8 cellular contexts compared by ENCODE assay signal in the genomic region with DNA sequence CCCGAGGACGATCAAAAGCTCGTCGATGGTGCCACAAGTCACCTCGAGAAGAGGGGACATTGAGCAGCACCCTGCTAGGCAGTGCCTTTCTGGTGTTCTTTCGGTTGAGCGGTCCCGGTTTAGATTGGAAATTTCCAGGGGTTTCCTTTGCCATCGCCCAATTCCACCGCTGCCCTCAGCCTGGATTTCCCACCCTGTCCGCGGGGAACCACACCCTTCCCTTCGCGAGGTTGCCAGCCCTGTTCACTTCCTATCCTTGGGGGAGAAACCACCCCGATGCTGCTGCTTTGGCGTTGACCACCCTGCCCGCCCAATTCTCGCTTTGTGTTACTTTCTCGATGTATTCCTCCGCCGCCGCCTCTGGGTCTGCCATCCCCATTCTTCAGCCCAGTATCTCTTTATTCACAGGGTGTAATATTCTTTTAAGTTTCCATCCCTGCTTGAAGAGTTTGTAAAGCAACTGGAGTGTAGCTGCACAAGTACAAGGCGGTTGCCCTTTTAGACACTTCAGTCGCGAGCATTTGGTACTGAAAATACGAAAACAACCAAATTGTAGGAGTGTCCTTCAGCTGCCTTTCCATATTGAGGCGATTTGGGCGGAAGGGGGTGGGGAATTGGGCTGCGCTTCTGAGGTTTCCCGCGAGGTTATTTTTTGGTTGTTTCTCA. TPM values are rescaled to one million over a fixed set of nuclear protein-coding genes. Genes with fewer than 3 reads are reported as not detected.
DNase-seq lines count a peak whose midpoint lies in the region; ATAC-seq and TF ChIP-seq lines count a peak whose summit lies in the region.

No MANE protein-coding gene starts in this region.

- peak; percentile 36 for ATAC-seq in activated CD8-positive, alpha-beta memory T cell treated with anti-CD3 and anti-CD28 coated beads, Interleukin-2, amount 10 ng/mL, durations not matched to agents 7 days and 5 days

- H3K36me3 ChIP-seq in stomach smooth muscle (ENCODE audit: control insufficient read depth in 2 of 2, insufficient read depth in 2 of 2, low read length in 2 of 2) = peaks cover 0 to 4% of the 10 kb centered on the region in 2 donors

- TF ChIP-seq CTCF in endothelial cell (IDR thresholded peaks at IDR 0.05; ENCODE audit: unreplicated experiment) = no peak

- H3K9ac ChIP-seq in stomach smooth muscle (ENCODE audit: low read length in 2 of 2) = peak overlapping the region; percentile 86 to 96

- H3K9me3 Mint-ChIP-seq in activated CD8-positive, alpha-beta memory T cell treated with anti-CD3 and anti-CD28 coated beads, Interleukin-2, amount 10 ng/mL, durations not matched to agents 7 days and 5 days (ENCODE audit: low read depth) = no peaks in the 10 kb centered on the region
- no peaks in the 10 kb centered on the region for H3K9me3 Mint-ChIP-seq in endothelial cell (ENCODE audit: unreplicated experiment)

- H3K4me3 ChIP-seq in mononuclear cell (ENCODE audit: low read length) (peak overlapping the region; percentile 99), stomach smooth muscle (ENCODE audit: low read length in 2 of 2) (peak overlapping the region; percentile 91 to 93)

- peak overlapping the region; percentile 85 for H3K27ac ChIP-seq in stomach smooth muscle (ENCODE audit: low read length)

- CTCF ChIA-PET in activated CD8-positive, alpha-beta memory T cell treated with anti-CD3 and anti-CD28 coated beads, Interleukin-2, amount 10 ng/mL, durations not matched to agents 7 days and 5 days (lab: Charles Lee) = interaction anchor here (0.6 to 3.0 kb wide), 5 partner anchors 9 to 103 kb away, joined by 3 to 8 read pairs (median 3); no protein-coding TSS in a partner anchor

- DNase-seq in NCI-H187 (lab: John Stamatoyannopoulos, UW) (peak; percentile 12 to 35), NCI-H187 treated with DMSO at 0.1 percent for 48 hours (lab: John Stamatoyannopoulos, UW) (no peak), NCI-H460 (ENCODE audit: extremely low read depth, low read depth) (peak; percentile 26), endothelial cell (ENCODE audit: low spot score) (peak; percentile 35), GDM1 (lab: John Stamatoyannopoulos, UW) (no peak)
- peak; percentile 83 for DNase-seq in activated CD8-positive, alpha-beta memory T cell treated with anti-CD3 and anti-CD28 coated beads, Interleukin-2, amount 10 ng/mL, durations not matched to agents 7 days and 5 days

- peak overlapping the region; percentile 97 for H3K27ac Mint-ChIP-seq in activated CD8-positive, alpha-beta memory T cell treated with anti-CD3 and anti-CD28 coated beads, Interleukin-2, amount 10 ng/mL, durations not matched to agents 7 days and 5 days
- H3K27ac Mint-ChIP-seq in endothelial cell (ENCODE audit: unreplicated experiment) = peak overlapping the region; percentile 95

- H3K4me3 Mint-ChIP-seq in activated CD8-positive, alpha-beta memory T cell treated with anti-CD3 and anti-CD28 coated beads, Interleukin-2, amount 10 ng/mL, durations not matched to agents 7 days and 5 days = peak overlapping the region; percentile 92
- peak overlapping the region; percentile 99 for H3K4me3 Mint-ChIP-seq in endothelial cell (ENCODE audit: unreplicated experiment)

- H3K27me3 ChIP-seq in mononuclear cell (ENCODE audit: insufficient read depth, low read length) (no peaks in the 10 kb centered on the region), stomach smooth muscle (ENCODE audit: control insufficient read depth in 1 of 2, insufficient read depth in 2 of 2, low read length in 2 of 2) (peaks cover 0 to 4% of the 10 kb centered on the region in 2 donors)

- H3K4me1 ChIP-seq in mononuclear cell (ENCODE audit: insufficient read depth, low read length) (peaks cover 34% of the 10 kb centered on the region), stomach smooth muscle (ENCODE audit: control insufficient read depth, insufficient read depth, low read length) (no peaks in the 10 kb centered on the region)

- no peaks in the 10 kb centered on the region for H3K9me3 ChIP-seq in mononuclear cell (ENCODE audit: low read depth, low read length)
- no peaks in the 10 kb centered on the region for H3K9me3 ChIP-seq in stomach smooth muscle (ENCODE audit: control insufficient read depth in 2 of 2, low read length in 2 of 2)

- H3K27me3 Mint-ChIP-seq in activated CD8-positive, alpha-beta memory T cell treated with anti-CD3 and anti-CD28 coated beads, Interleukin-2, amount 10 ng/mL, durations not matched to agents 7 days and 5 days = no peaks in the 10 kb centered on the region
- H3K27me3 Mint-ChIP-seq in endothelial cell (ENCODE audit: unreplicated experiment) = peaks cover 3% of the 10 kb centered on the region

- H3K4me1 Mint-ChIP-seq in activated CD8-positive, alpha-beta memory T cell treated with anti-CD3 and anti-CD28 coated beads, Interleukin-2, amount 10 ng/mL, durations not matched to agents 7 days and 5 days = peaks cover 25% of the 10 kb centered on the region
- H3K4me1 Mint-ChIP-seq in endothelial cell (ENCODE audit: unreplicated experiment) = peaks cover 5% of the 10 kb centered on the region

- peaks cover 38% of the 10 kb centered on the region for H3K36me3 Mint-ChIP-seq in activated CD8-positive, alpha-beta memory T cell treated with anti-CD3 and anti-CD28 coated beads, Interleukin-2, amount 10 ng/mL, durations not matched to agents 7 days and 5 days
- peaks cover 3% of the 10 kb centered on the region for H3K36me3 Mint-ChIP-seq in endothelial cell (ENCODE audit: low read depth, unreplicated experiment)

RNA-seq across cellular contexts. Expression of a gene that starts 1.1 kb away (rescaled TPM):
- 274 and 379 TPM in 2 replicates for total RNA-seq in NCI-H460 (2014; rRNA removed; shearing (Covaris generic))
- 864 and 1,166 TPM in 2 replicates for polyA plus RNA-seq in NCI-H460 (2014; cell fraction: nucleus; rRNA removed)
- 100 to 1,000 TPM; 365 to 381 TPM for total RNA-seq in activated CD8-positive, alpha-beta memory T cell treated with anti-CD3 and anti-CD28 coated beads, Interleukin-2, amount 10 ng/mL, durations not matched to agents 7 days and 5 days
- 139 TPM for total RNA-seq in endothelial cell (ENCODE audit: unreplicated experiment)
- total RNA-seq in mononuclear cell = 323 TPM

RNA-seq across cellular contexts. Expression of a gene that starts 44.3 kb away (rescaled TPM):
- 3.6 and 5.3 TPM in 2 replicates for total RNA-seq in NCI-H460 (2014; rRNA removed; shearing (Covaris generic))
- polyA plus RNA-seq in NCI-H460 (2014; cell fraction: nucleus; rRNA removed) = 9.8 and 15.1 TPM in 2 replicates
- total RNA-seq in activated CD8-positive, alpha-beta memory T cell treated with anti-CD3 and anti-CD28 coated beads, Interleukin-2, amount 10 ng/mL, durations not matched to agents 7 days and 5 days = 1 to 10 TPM; 4.3 to 6.7 TPM
- 3.0 TPM for total RNA-seq in endothelial cell (ENCODE audit: unreplicated experiment)
- 1.5 TPM for total RNA-seq in mononuclear cell

Comparison
In these comparisons a context has a peak if more than half of its experiments do, and no peak if none do; other contexts are left out.
1. DNase-seq: peak in NCI-H187 (2 of 2), NCI-H460 (single experiment), activated CD8-positive, alpha-beta memory T cell treated with anti-CD3 and anti-CD28 coated beads, Interleukin-2, amount 10 ng/mL, durations not matched to agents 7 days and 5 days (single experiment) and endothelial cell (single experiment); none in NCI-H187 treated with DMSO at 0.1 percent for 48 hours (single experiment) and GDM1 (single experiment).